In the genomic region with DNA sequence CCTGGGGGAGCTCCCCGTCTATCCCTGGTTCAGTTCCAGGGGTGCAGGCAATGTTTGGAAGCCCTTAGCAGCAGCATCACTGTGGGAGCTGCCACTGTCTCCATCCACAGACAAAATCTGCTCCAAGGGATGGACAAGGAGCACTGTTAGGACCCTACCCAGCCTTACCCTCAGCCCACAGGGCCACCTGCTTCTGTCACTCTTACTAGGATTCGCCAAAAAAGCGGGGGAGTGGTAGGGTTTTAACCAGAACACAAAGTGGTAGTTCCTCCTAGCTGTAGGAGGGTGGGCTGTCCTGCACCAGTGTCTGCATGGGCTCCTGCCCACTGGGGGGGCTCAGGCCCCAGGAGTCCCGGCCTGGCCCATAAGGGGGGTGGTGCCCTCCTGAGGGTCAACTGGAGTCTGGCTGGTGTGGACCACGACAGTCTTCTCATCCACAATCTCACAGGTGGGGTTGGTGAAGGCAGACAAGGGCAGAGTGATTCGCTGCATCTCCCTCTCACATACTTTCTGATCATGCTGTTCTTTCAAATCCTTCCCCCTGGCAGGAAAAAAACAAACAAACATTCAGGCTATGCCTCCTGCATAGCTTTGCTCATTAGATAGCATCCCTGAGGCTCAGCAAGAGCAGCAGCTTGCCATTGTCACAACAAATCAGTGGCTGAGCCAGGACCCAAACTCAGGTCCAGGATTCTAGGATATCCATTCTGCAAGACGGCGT, we compare ENCODE assay signal across 14 cellular contexts. TPM values are rescaled to one million over a fixed set of nuclear protein-coding genes. Genes with fewer than 3 reads are reported as not detected.
DNase-seq lines count a peak whose midpoint lies in the region; ATAC-seq and TF ChIP-seq lines count a peak whose summit lies in the region.
"Had no signal": no experiment of that assay in that cellular context is flagged by ENCODE, and none has a peak within 500 bp of the region (broad histone marks: within the 10 kb centered on the region; RNA-seq: fewer than 3 reads in every experiment).

No MANE protein-coding gene starts in this region.

- TF ChIP-seq CTCF in endodermal cell (conservative IDR thresholded peaks at IDR 0.05) (no peak), spleen (IDR thresholded peaks at IDR 0.05 in 8 of 11, conservative IDR thresholded peaks at IDR 0.05 in 3 of 11) (no peak), CD14-positive monocyte (IDR thresholded peaks at IDR 0.05) (no peak), BE2C (IDR thresholded peaks at IDR 0.05; ENCODE audit: low read depth, low read length) (no peak)

- H3K27me3 ChIP-seq in SJCRH30: no peaks in the 10 kb centered on the region
- H3K27me3 ChIP-seq in endodermal cell (ENCODE audit: control insufficient read depth, insufficient read depth, low read length, poor library complexity, severe bottlenecking): no peaks in the 10 kb centered on the region
- H3K27me3 ChIP-seq in spleen (replicated peaks in 1 of 7): no peaks in the 10 kb centered on the region
- H3K27me3 ChIP-seq in BE2C: no peaks in the 10 kb centered on the region

- peaks cover 14% of the 10 kb centered on the region for H3K4me1 ChIP-seq in SJCRH30
- no peaks in the 10 kb centered on the region for H3K4me1 ChIP-seq in endodermal cell (ENCODE audit: control insufficient read depth, insufficient read depth, low read length)
- peaks cover 27 to 99% (median 66%) of the 10 kb centered on the region in 6 donors for H3K4me1 ChIP-seq in spleen
- H3K4me1 ChIP-seq in BE2C: no peaks in the 10 kb centered on the region

- 88 to 96% methylated on average over 6 to 8 of the region's 8 CpGs for WGBS in endodermal cell (ENCODE audit: insufficient coverage in 1 of 2, insufficient read length in 1 of 2), 2 experiments
- 78 to 86% (median 85%) methylated on average over 5 to 8 of the region's 8 CpGs for WGBS in spleen, 5 donors

- H3K27ac ChIP-seq in SJCRH30 (no peak overlapping the region), endodermal cell (ENCODE audit: low read depth, low read length) (no peak overlapping the region), spleen (peak overlapping the region in 7 of 8 donors; percentile 7 to 99 (median 98))

- no peak for DNase-seq in activated CD4-positive, alpha-beta T cell treated with anti-CD3 and anti-CD28 coated beads for 36 hours
- no peak for DNase-seq in activated CD4-positive, alpha-beta T cell treated with anti-CD3 and anti-CD28 coated beads for 48 hours
- DNase-seq in SJCRH30 (peak; percentile 68 to 87), endodermal cell (no peak), spleen (no peak), CD14-positive monocyte (ENCODE audit: low spot score) (no peak), BE2C (no peak)
- DNase-seq: amniotic stem cell, GDM1, HFFc6, NCI-H1105, NCI-H446, SIG-M5 had no signal

- H3K27me3 Mint-ChIP-seq in activated CD4-positive, alpha-beta T cell treated with anti-CD3 and anti-CD28 coated beads for 36 hours: no peaks in the 10 kb centered on the region
- H3K27me3 Mint-ChIP-seq in endodermal cell (ENCODE audit: insufficient read depth) (no peaks in the 10 kb centered on the region), CD14-positive monocyte (ENCODE audit: low read depth in 3 of 3) (no peaks in the 10 kb centered on the region)

- no peaks in the 10 kb centered on the region for H3K9me3 Mint-ChIP-seq in activated CD4-positive, alpha-beta T cell treated with anti-CD3 and anti-CD28 coated beads for 36 hours (ENCODE audit: low read depth)
- H3K9me3 Mint-ChIP-seq in endodermal cell (no peaks in the 10 kb centered on the region), CD14-positive monocyte (no peaks in the 10 kb centered on the region)
- H3K9me3 Mint-ChIP-seq: HFFc6 had no signal

- peaks cover 96% of the 10 kb centered on the region for H3K4me1 Mint-ChIP-seq in activated CD4-positive, alpha-beta T cell treated with anti-CD3 and anti-CD28 coated beads for 36 hours
- H3K4me1 Mint-ChIP-seq in endodermal cell (peaks cover 6% of the 10 kb centered on the region), CD14-positive monocyte (peaks cover 12% of the 10 kb centered on the region)

- H3K4me3 ChIP-seq in SJCRH30 (no peak overlapping the region), endodermal cell (ENCODE audit: low read length) (no peak overlapping the region), spleen (no peak overlapping the region), BE2C (ENCODE audit: low read depth, low read length) (no peak overlapping the region)

- TF ChIP-seq POLR2A in spleen (IDR thresholded peaks at IDR 0.05): no peak

- H3K36me3 Mint-ChIP-seq in activated CD4-positive, alpha-beta T cell treated with anti-CD3 and anti-CD28 coated beads for 36 hours (ENCODE audit: low read depth): peaks cover 50% of the 10 kb centered on the region
- H3K36me3 Mint-ChIP-seq in endodermal cell (ENCODE audit: low read depth): peaks cover 11% of the 10 kb centered on the region
- H3K36me3 Mint-ChIP-seq in CD14-positive monocyte: peaks cover 80 to 88% of the 10 kb centered on the region in 2 donors

- no peaks in the 10 kb centered on the region for H3K36me3 ChIP-seq in SJCRH30
- peaks cover 8% of the 10 kb centered on the region for H3K36me3 ChIP-seq in endodermal cell (ENCODE audit: control insufficient read depth, insufficient read depth, low read length)
- H3K36me3 ChIP-seq in spleen: peaks cover 3 to 99% (median 73%) of the 10 kb centered on the region in 6 donors
- H3K36me3 ChIP-seq in BE2C: no peaks in the 10 kb centered on the region; the same call in 1 of the 2 replicates

- no peak overlapping the region for H3K4me3 Mint-ChIP-seq in activated CD4-positive, alpha-beta T cell treated with anti-CD3 and anti-CD28 coated beads for 36 hours
- no peak overlapping the region for H3K4me3 Mint-ChIP-seq in endodermal cell
- no peak overlapping the region for H3K4me3 Mint-ChIP-seq in CD14-positive monocyte
- H3K4me3 Mint-ChIP-seq: HFFc6 had no signal

- CTCF ChIA-PET in activated CD4-positive, alpha-beta T cell treated with anti-CD3 and anti-CD28 coated beads for 36 hours (lab: Charles Lee): interaction anchor here (0.6 to 3.9 kb wide), 5 partner anchors 9 to 197 kb away, joined by 3 to 22 read pairs (median 8); a partner anchor contains a TSS

- POLR2A ChIA-PET in activated CD4-positive, alpha-beta T cell treated with anti-CD3 and anti-CD28 coated beads for 36 hours (lab: Charles Lee): interaction anchor here (0.5 to 1.4 kb wide), 2 partner anchors 9 to 70 kb away, joined by 3 read pairs; a partner anchor contains a TSS

- no peak overlapping the region for H3K9ac ChIP-seq in endodermal cell (ENCODE audit: extremely low read depth, low read length, poor library complexity, severe bottlenecking)

- intact Hi-C loops in activated CD4-positive, alpha-beta T cell treated with anti-CD3 and anti-CD28 coated beads for 36 hours (cut with DNase I, micrococcal nuclease): no loop called here
- intact Hi-C loops in spleen (cut with DNase I; ENCODE audit: low total_unique reads) (no loop called here), CD14-positive monocyte (cut with micrococcal nuclease) (no loop called here)

- no peak for ATAC-seq in activated CD4-positive, alpha-beta T cell treated with anti-CD3 and anti-CD28 coated beads for 36 hours
- ATAC-seq in GM21528 (IDR thresholded peaks at IDR 0.05; ENCODE audit: low FRiP score, unreplicated experiment): no peak

- peak overlapping the region; percentile 22 for H3K27ac Mint-ChIP-seq in activated CD4-positive, alpha-beta T cell treated with anti-CD3 and anti-CD28 coated beads for 36 hours
- H3K27ac Mint-ChIP-seq in endodermal cell (peak overlapping the region; percentile 4), CD14-positive monocyte (no peak overlapping the region)
- H3K27ac Mint-ChIP-seq: HFFc6 had no signal

- no peaks in the 10 kb centered on the region for H3K9me3 ChIP-seq in SJCRH30 (replicated peaks)
- H3K9me3 ChIP-seq in endodermal cell (ENCODE audit: control insufficient read depth, low read length): no peaks in the 10 kb centered on the region
- H3K9me3 ChIP-seq in spleen: no peaks in the 10 kb centered on the region
- H3K9me3 ChIP-seq in BE2C: no peaks in the 10 kb centered on the region

RNA-seq across cellular contexts. Expression of a gene that starts 9.4 kb away (rescaled TPM):
- total RNA-seq in activated CD4-positive, alpha-beta T cell treated with anti-CD3 and anti-CD28 coated beads for 36 hours: 10 to 100 TPM; 14.2 to 15.1 TPM
- 0.47 and 0.51 TPM in 2 replicates for total RNA-seq in SJCRH30 (2014; rRNA removed; shearing (Covaris generic))
- total RNA-seq in endodermal cell: 1 to 10 TPM; 2.0 to 3.5 TPM
- polyA plus RNA-seq in endodermal cell (2013, experiment 1 of 2): 5.5 TPM
- polyA plus RNA-seq in endodermal cell (2013, experiment 2 of 2): 4.4 TPM
- 100 to 1,000 TPM in 5 of 7 donors, 10 to 100 TPM in 2; 36.6 to 152 (median 104) TPM for total RNA-seq in spleen
- 10 to 100 TPM; 36.1 to 94.7 (median 40.6) TPM for polyA plus RNA-seq in spleen
- polyA plus RNA-seq in CD14-positive monocyte: 10 to 100 TPM; 21.8 to 21.9 TPM
- 5.4 TPM for polyA plus RNA-seq in BE2C (2012; ENCODE audit: insufficient read depth, insufficient read length, low read depth)

Comparison
In these comparisons a context has a peak if more than half of its experiments do, and no peak if none do; other contexts are left out.
1. DNase-seq: peak in SJCRH30 (2 of 2); none in activated CD4-positive, alpha-beta T cell treated with anti-CD3 and anti-CD28 coated beads for 36 hours (single experiment), activated CD4-positive, alpha-beta T cell treated with anti-CD3 and anti-CD28 coated beads for 48 hours (single experiment), endodermal cell (single experiment), spleen (single experiment), CD14-positive monocyte (single experiment) and BE2C (single experiment).
2. H3K27ac Mint-ChIP-seq: peak in activated CD4-positive, alpha-beta T cell treated with anti-CD3 and anti-CD28 coated beads for 36 hours (single experiment) and endodermal cell (single experiment); none in CD14-positive monocyte (0 of 7).
3. H3K27ac ChIP-seq: peak in spleen (7 of 8); none in SJCRH30 (single experiment) and endodermal cell (single experiment).